In the genomic region with DNA sequence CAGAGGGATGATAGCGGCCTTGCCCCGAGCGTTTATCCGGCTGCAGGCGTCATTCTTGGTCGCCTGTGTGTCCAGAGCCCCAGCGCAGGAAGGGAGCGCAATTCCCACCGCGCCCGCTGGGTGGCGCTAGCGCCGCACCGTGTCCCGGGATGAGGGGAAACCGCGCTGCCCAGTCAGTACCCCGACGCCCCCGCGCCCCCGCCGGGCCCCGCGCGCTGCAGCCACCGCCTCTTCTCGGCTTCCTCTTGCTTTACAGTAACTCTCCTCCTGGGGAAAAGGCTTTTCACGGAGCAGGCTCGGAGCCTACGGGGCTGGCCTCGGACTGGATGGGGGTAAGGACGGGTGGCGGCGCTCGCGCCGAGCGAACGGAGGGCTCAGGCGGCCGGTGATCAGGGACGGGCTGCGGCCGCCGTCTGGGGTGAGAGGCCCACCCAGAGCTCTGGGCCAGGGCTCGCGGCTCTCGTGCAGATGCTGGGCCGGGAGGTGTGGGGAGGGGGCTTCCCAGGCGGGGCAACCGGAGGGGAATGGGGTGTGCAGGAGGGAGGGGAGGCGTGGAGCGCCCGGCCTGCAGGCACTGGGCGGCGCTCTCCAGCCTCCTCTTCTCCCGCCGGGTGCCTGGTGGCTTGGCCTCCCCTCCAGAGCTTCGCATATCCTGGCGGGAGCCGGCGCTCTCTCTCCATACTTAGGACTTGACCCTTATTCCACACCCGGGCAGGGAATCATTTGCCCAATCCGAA, we compare ENCODE assay signal across 8 cellular contexts. TPM values are rescaled to one million over a fixed set of nuclear protein-coding genes. Genes with fewer than 3 reads are reported as not detected.
DNase-seq lines count a peak whose midpoint lies in the region; ATAC-seq, FAIRE-seq and TF ChIP-seq lines count a peak whose summit lies in the region.

No MANE protein-coding gene starts in this region.

- peak; percentile 83 for DNase-seq in NCI-H1048 (lab: John Stamatoyannopoulos, UW)
- peak; percentile 61 to 80 (median 72) for DNase-seq in T-helper 2 cell
- DNase-seq in astrocyte (ENCODE audit: low read depth) = peak; percentile 73
- peak; percentile 90 for DNase-seq in hepatocyte (ENCODE audit: low spot score)
- DNase-seq in renal cortical epithelial cell (ENCODE audit: low read depth) = peak; percentile 44
- DNase-seq in NCI-H2029 treated with DMSO at 0.1 percent for 48 hours (lab: John Stamatoyannopoulos, UW) = no peak

- no peaks in the 10 kb centered on the region for H3K27me3 ChIP-seq in astrocyte (ENCODE audit: insufficient read depth, low read length)
- no peaks in the 10 kb centered on the region for H3K27me3 ChIP-seq in hepatocyte

- H3K4me1 Mint-ChIP-seq in astrocyte (ENCODE audit: low read depth, unreplicated experiment) = peaks cover 42% of the 10 kb centered on the region

- ATAC-seq in HG02623 (IDR thresholded peaks at IDR 0.05; ENCODE audit: unreplicated experiment) = peak; percentile 73

- FAIRE-seq in astrocyte (lab: Jason Lieb, UNC) = no peak

- H3K36me3 Mint-ChIP-seq in astrocyte (ENCODE audit: low read depth, unreplicated experiment) = peaks cover 13% of the 10 kb centered on the region

- H3K9me3 Mint-ChIP-seq in astrocyte (ENCODE audit: unreplicated experiment) = no peaks in the 10 kb centered on the region

- TF ChIP-seq CTCF in GM12874 (IDR thresholded peaks at IDR 0.05; ENCODE audit: insufficient read depth, low read depth, low read length) = peak; percentile 98
- peak; percentile 62 for TF ChIP-seq CTCF in astrocyte (IDR thresholded peaks at IDR 0.05; ENCODE audit: insufficient read depth, low read depth, low read length)
- TF ChIP-seq CTCF in hepatocyte (IDR thresholded peaks at IDR 0.05; ENCODE audit: poor library complexity) = peak; percentile 85

- H3K36me3 ChIP-seq in astrocyte (ENCODE audit: insufficient read depth, low read length) = no peaks in the 10 kb centered on the region
- no peaks in the 10 kb centered on the region for H3K36me3 ChIP-seq in hepatocyte (replicated peaks; ENCODE audit: insufficient read depth, low read depth)

- H3K9ac ChIP-seq in astrocyte (ENCODE audit: low read length) = peak overlapping the region; percentile 85

- H2AFZ ChIP-seq in astrocyte (ENCODE audit: low read depth, low read length) = peak overlapping the region; percentile 100
- peak overlapping the region; percentile 93 for H2AFZ ChIP-seq in hepatocyte

- 0% methylated on average over 58 of the region's 66 CpGs for WGBS in hepatocyte (ENCODE audit: low lambda C conversion rate, missing lambda C conversion rate)

- H3K9me2 ChIP-seq in hepatocyte (replicated peaks; ENCODE audit: insufficient read depth) = no peaks in the 10 kb centered on the region

- peaks cover 7% of the 10 kb centered on the region for H3K79me2 ChIP-seq in astrocyte (ENCODE audit: insufficient read depth, low read length)
- peaks cover 25% of the 10 kb centered on the region for H3K79me2 ChIP-seq in hepatocyte

- H3K4me3 Mint-ChIP-seq in astrocyte (ENCODE audit: unreplicated experiment) = peak overlapping the region; percentile 94

- H3K27ac ChIP-seq in astrocyte (ENCODE audit: low read depth, low read length) = peak overlapping the region; percentile 69
- H3K27ac ChIP-seq in hepatocyte = peak overlapping the region; percentile 93

- no peaks in the 10 kb centered on the region for H3K27me3 Mint-ChIP-seq in astrocyte (ENCODE audit: low read depth, unreplicated experiment)

- H4K20me1 ChIP-seq in astrocyte (ENCODE audit: insufficient read depth, low read length) (no peaks in the 10 kb centered on the region), hepatocyte (ENCODE audit: insufficient read depth, poor library complexity, severe bottlenecking) (no peaks in the 10 kb centered on the region)

- peak overlapping the region; percentile 62 for H3K27ac Mint-ChIP-seq in astrocyte (ENCODE audit: unreplicated experiment)

- H3K4me1 ChIP-seq in astrocyte (ENCODE audit: insufficient read depth, low read length) (peaks cover 43% of the 10 kb centered on the region), hepatocyte (ENCODE audit: insufficient read depth) (peaks cover 29% of the 10 kb centered on the region)

- H3K4me2 ChIP-seq in astrocyte (ENCODE audit: low read length) (peak overlapping the region; percentile 100), hepatocyte (peak overlapping the region; percentile 85)

- no peaks in the 10 kb centered on the region for H3K9me3 ChIP-seq in astrocyte (ENCODE audit: insufficient read depth, low read depth, low read length)
- no peaks in the 10 kb centered on the region for H3K9me3 ChIP-seq in hepatocyte (ENCODE audit: low read depth)

- peak overlapping the region; percentile 77 for H3K4me3 ChIP-seq in astrocyte (ENCODE audit: insufficient read depth, low read depth, low read length)
- peak overlapping the region; percentile 65 for H3K4me3 ChIP-seq in hepatocyte

RNA-seq across cellular contexts. Expression of a gene that starts 29.8 kb away (rescaled TPM):
- total RNA-seq in astrocyte (not detected in 2 replicates), hepatocyte (not detected in 2 replicates), renal cortical epithelial cell (not detected in 2 replicates)
- polyA plus RNA-seq in hepatocyte = not detected in 2 replicates

RNA-seq across cellular contexts. Expression of a gene that starts 46.0 kb away (rescaled TPM):
- not detected in 2 replicates for total RNA-seq in astrocyte
- total RNA-seq in hepatocyte = not detected in 2 replicates
- polyA plus RNA-seq in hepatocyte = not detected in 2 replicates
- not detected in 2 replicates for total RNA-seq in renal cortical epithelial cell
